Comparison of ENCODE assay signal across 15 cellular contexts in the genomic region with DNA sequence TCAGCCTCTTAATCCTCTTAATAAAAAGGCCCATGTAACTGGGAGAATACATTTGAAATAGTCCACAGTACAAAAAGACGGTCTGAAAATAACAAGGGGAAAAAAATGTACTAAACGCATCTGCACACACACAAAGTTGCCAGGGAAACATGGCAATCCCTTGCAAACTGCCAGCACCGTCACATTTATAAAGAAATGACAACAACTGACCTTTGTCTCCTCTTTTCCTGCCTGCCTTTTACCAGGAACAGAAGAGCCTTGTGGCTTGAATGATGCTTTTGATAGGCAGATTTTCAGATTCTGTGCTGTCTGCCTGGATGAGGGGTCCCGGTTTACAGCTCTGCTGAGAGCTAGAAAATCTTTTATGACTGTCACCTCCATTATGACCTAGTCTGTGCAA.
A peak's percentile ranks its signal among the peaks of the same experiment; 100 is the strongest.
DNase-seq lines count a peak whose midpoint lies in the region; ATAC-seq and TF ChIP-seq lines count a peak whose summit lies in the region.
"Had no signal": no experiment of that assay in that cellular context is flagged by ENCODE, and none has a peak within 500 bp of the region (broad histone marks: within the 10 kb centered on the region; RNA-seq: fewer than 3 reads in every experiment).

No MANE protein-coding gene starts in this region.

- H3K36me3 ChIP-seq in HAP-1 (replicated peaks) (no peaks in the 10 kb centered on the region), heart right ventricle (no peaks in the 10 kb centered on the region)

- H3K27ac ChIP-seq in heart right ventricle, result no peak overlapping the region

- H3K4me3 ChIP-seq in HAP-1 (no peak overlapping the region), heart right ventricle (no peak overlapping the region)

- no peak for TF ChIP-seq CTCF in heart right ventricle (IDR thresholded peaks at IDR 0.05)

- H3K4me1 ChIP-seq in HAP-1 (peaks cover 9% of the 10 kb centered on the region), heart right ventricle (no peaks in the 10 kb centered on the region)

- no peaks in the 10 kb centered on the region for H3K36me3 Mint-ChIP-seq in activated CD4-positive, alpha-beta T cell treated with anti-CD3 and anti-CD28 coated beads, Interleukin-2, amount 10 ng/mL, durations not matched to agents 24 days and 14 days (ENCODE audit: low read depth)

- H3K27me3 Mint-ChIP-seq in activated CD4-positive, alpha-beta T cell treated with anti-CD3 and anti-CD28 coated beads, Interleukin-2, amount 10 ng/mL, durations not matched to agents 24 days and 14 days, result no peaks in the 10 kb centered on the region

- peak; percentile 36 to 69 for DNase-seq in HAP-1 (ENCODE audit: low spot score in 2 of 2)
- DNase-seq in dermis microvascular lymphatic vessel endothelial cell (ENCODE audit: low read depth in 2 of 2), result peak; percentile 83 to 92
- DNase-seq in lung microvascular endothelial cell (ENCODE audit: low read depth in 2 of 2), result peak; percentile 68 to 89
- DNase-seq in pons (ENCODE audit: low spot score), result peak; percentile 92
- DNase-seq in activated CD4-positive, alpha-beta T cell treated with anti-CD3 and anti-CD28 coated beads, Interleukin-2, amount 10 ng/mL, durations not matched to agents 24 days and 14 days, result no peak
- DNase-seq in heart right ventricle, result no peak
- no peak for DNase-seq in germinal center (ENCODE audit: low spot score)
- DNase-seq: CD4-positive, alpha-beta T cell; DMS79 treated with DMSO at 0.1 percent for 48 hours; NCI-H146; NCI-H2081 treated with DMSO at 0.1 percent for 48 hours; NCI-H446 treated with DMSO at 0.1 percent for 48 hours; NCI-H748 treated with DMSO at 0.1 percent for 48 hours; SHP77 had no signal

- H3K27ac Mint-ChIP-seq in activated CD4-positive, alpha-beta T cell treated with anti-CD3 and anti-CD28 coated beads, Interleukin-2, amount 10 ng/mL, durations not matched to agents 24 days and 14 days, result no peak overlapping the region
- H3K27ac Mint-ChIP-seq: B cell; CD4-positive, alpha-beta T cell had no signal

- no peaks in the 10 kb centered on the region for H3K4me1 Mint-ChIP-seq in activated CD4-positive, alpha-beta T cell treated with anti-CD3 and anti-CD28 coated beads, Interleukin-2, amount 10 ng/mL, durations not matched to agents 24 days and 14 days
- H3K4me1 Mint-ChIP-seq: B cell had no signal

- H3K9me3 Mint-ChIP-seq in activated CD4-positive, alpha-beta T cell treated with anti-CD3 and anti-CD28 coated beads, Interleukin-2, amount 10 ng/mL, durations not matched to agents 24 days and 14 days, result peaks cover 5% of the 10 kb centered on the region

- intact Hi-C loops in activated CD4-positive, alpha-beta T cell treated with anti-CD3 and anti-CD28 coated beads, Interleukin-2, amount 10 ng/mL, durations not matched to agents 24 days and 14 days (cut with micrococcal nuclease), result no loop called here
- intact Hi-C loops in heart right ventricle (cut with DNase I), result no loop called here

- in situ Hi-C loops in HAP-1 (cut with MboI; ENCODE audit: low sequenced_read_pairs), result no loop called here

- H3K4me3 Mint-ChIP-seq in activated CD4-positive, alpha-beta T cell treated with anti-CD3 and anti-CD28 coated beads, Interleukin-2, amount 10 ng/mL, durations not matched to agents 24 days and 14 days, result no peak overlapping the region
- H3K4me3 Mint-ChIP-seq: B cell; CD4-positive, alpha-beta T cell had no signal

- H3K27me3 ChIP-seq in HAP-1 (ENCODE audit: low read depth) (no peaks in the 10 kb centered on the region), heart right ventricle (peaks cover 0 to 11% (median 0%) of the 10 kb centered on the region in 7 donors)

- H3K9me3 ChIP-seq in HAP-1, result no peaks in the 10 kb centered on the region
- peaks cover 0 to 5% (median 0%) of the 10 kb centered on the region in 11 donors for H3K9me3 ChIP-seq in heart right ventricle

- WGBS in heart right ventricle, 2 donors, result 60 to 67% methylated on average over 4 of the region's 4 CpGs

- no peak for ATAC-seq in heart right ventricle

Comparison
In these comparisons a context has a peak if more than half of its experiments do, and no peak if none do; other contexts are left out.
1. DNase-seq: peak in HAP-1 (2 of 2), dermis microvascular lymphatic vessel endothelial cell (2 of 2), lung microvascular endothelial cell (2 of 2) and pons (single experiment); none in activated CD4-positive, alpha-beta T cell treated with anti-CD3 and anti-CD28 coated beads, Interleukin-2, amount 10 ng/mL, durations not matched to agents 24 days and 14 days (single experiment), heart right ventricle (0 of 2) and germinal center (single experiment).